11 cellular contexts compared by ENCODE assay signal in genomic region chr1:208834346-208835081, GRCh38.
DNase-seq lines count a peak whose midpoint lies in the region; ATAC-seq and TF ChIP-seq lines count a peak whose summit lies in the region.
"Had no signal": no experiment of that assay in that cellular context is flagged by ENCODE, and none has a peak within 500 bp of the region (broad histone marks: within the 10 kb centered on the region; RNA-seq: fewer than 3 reads in every experiment).

No MANE protein-coding gene starts in this region.

- DNase-seq in BJ (ENCODE audit: low read depth) = peak; percentile 17
- DNase-seq in NCI-H2081 (lab: John Stamatoyannopoulos, UW) = peak; percentile 84 to 93
- DNase-seq in stimulated activated CD4-positive, alpha-beta T cell treated with anti-CD3 and anti-CD28 coated beads, Interleukin-1b, Interleukin-23, amount 100 ng/mL, for 48 hours = no peak
- no peak for DNase-seq in GM20000 (ENCODE audit: low spot score)
- DNase-seq: GDM1, IMR-90, posterior cingulate gyrus had no signal

- H3K4me1 ChIP-seq in mesodermal cell (ENCODE audit: control insufficient read depth, insufficient read depth, low read length, poor library complexity, severe bottlenecking) = peaks cover 19% of the 10 kb centered on the region

- H3K36me3 ChIP-seq in BJ (ENCODE audit: control insufficient read depth, insufficient read depth, low read length) (no peaks in the 10 kb centered on the region), mesodermal cell (ENCODE audit: control insufficient read depth, insufficient read depth, low read length) (no peaks in the 10 kb centered on the region)

- no peaks in the 10 kb centered on the region for H3K27me3 ChIP-seq in BJ (ENCODE audit: control insufficient read depth, insufficient read depth, low read length)

- H3K9me3 Mint-ChIP-seq in brain = peaks cover 0 to 3% (median 0%) of the 10 kb centered on the region in 5 experiments

- H3K27ac Mint-ChIP-seq in brain = peak overlapping the region; percentile 13 to 91 (median 74)

- H3K36me3 Mint-ChIP-seq in brain = no peaks in the 10 kb centered on the region

- TF ChIP-seq CTCF in BJ (IDR thresholded peaks at IDR 0.05; ENCODE audit: insufficient read depth, low read depth, low read length) (no peak), brain (conservative IDR thresholded peaks at IDR 0.05) (no peak), GM20000 (IDR thresholded peaks at IDR 0.05; ENCODE audit: extremely low read depth, missing control alignments) (no peak)

- H3K4me3 ChIP-seq in BJ (ENCODE audit: low read depth, low read length) (no peak overlapping the region), mesodermal cell (ENCODE audit: extremely low read depth, insufficient read depth, low read length, poor library complexity, severe bottlenecking) (no peak overlapping the region)

- POLR2A ChIA-PET in BJ (lab: Charles Lee) = no interaction called here

- H3K27me3 Mint-ChIP-seq in brain = peaks cover 1% of the 10 kb centered on the region

- CTCF ChIA-PET in BJ (lab: Yijun Ruan, JAX) = no interaction called here

- ATAC-seq in GM19452 (IDR thresholded peaks at IDR 0.05; ENCODE audit: unreplicated experiment) (no peak), HG03571 (IDR thresholded peaks at IDR 0.05; ENCODE audit: unreplicated experiment) (no peak)

- peaks cover 43% of the 10 kb centered on the region for H3K4me1 Mint-ChIP-seq in brain

- 58 to 62% methylated on average over 4 to 8 of the region's 11 CpGs for WGBS in mesodermal cell (ENCODE audit: insufficient coverage in 2 of 2), 2 experiments

- no peaks in the 10 kb centered on the region for H3K9me3 ChIP-seq in mesodermal cell (ENCODE audit: control insufficient read depth, low read length)

- peak overlapping the region; percentile 32 to 76 (median 56) for H3K4me3 Mint-ChIP-seq in brain

- peak overlapping the region; percentile 66 for H3K27ac ChIP-seq in mesodermal cell (ENCODE audit: low read depth, low read length, severe bottlenecking)

Comparison
In these comparisons a context has a peak if more than half of its experiments do, and no peak if none do; other contexts are left out.
1. DNase-seq: peak in BJ (single experiment) and NCI-H2081 (2 of 2); none in stimulated activated CD4-positive, alpha-beta T cell treated with anti-CD3 and anti-CD28 coated beads, Interleukin-1b, Interleukin-23, amount 100 ng/mL, for 48 hours (single experiment) and GM20000 (single experiment).